Comparison of ENCODE assay signal across 20 cellular contexts in the genomic region with DNA sequence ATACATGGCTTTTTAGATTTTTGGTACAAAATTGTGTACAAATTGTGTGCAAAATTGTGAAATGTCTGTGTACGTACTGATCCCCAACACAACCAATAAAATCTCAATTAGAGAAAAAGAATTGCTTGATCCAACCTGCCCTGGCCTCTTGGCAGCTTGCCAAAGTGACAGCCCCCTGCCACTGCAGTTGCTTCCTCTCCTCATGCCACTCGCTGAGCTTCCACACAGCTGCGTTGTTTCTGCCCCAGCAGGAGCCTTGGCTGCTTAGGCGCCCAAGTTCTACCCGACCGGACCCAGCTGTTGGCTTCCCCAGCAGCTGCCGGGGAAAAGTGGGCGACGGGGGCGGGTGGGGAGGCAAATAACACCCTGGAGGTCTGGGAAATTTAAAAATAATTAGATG.
DNase-seq lines count a peak whose midpoint lies in the region; ATAC-seq and TF ChIP-seq lines count a peak whose summit lies in the region.
"Had no signal": no experiment of that assay in that cellular context is flagged by ENCODE, and none has a peak within 500 bp of the region (broad histone marks: within the 10 kb centered on the region; RNA-seq: fewer than 3 reads in every experiment).

No MANE protein-coding gene starts in this region.

- CTCF ChIA-PET in A673 (lab: Charles Lee) = no interaction called here

- TF ChIP-seq CTCF in A673 (conservative IDR thresholded peaks at IDR 0.05; ENCODE audit: low read depth, low read length) (no peak), GM23338 (conservative IDR thresholded peaks at IDR 0.05; ENCODE audit: low read depth in 2 of 2) (no peak), glutamatergic neuron (IDR thresholded peaks at IDR 0.05; ENCODE audit: partially characterized antibody, unreplicated experiment) (no peak), MM.1S (IDR thresholded peaks at IDR 0.05; ENCODE audit: low read length) (no peak)

- no peak overlapping the region for H3K4me3 Mint-ChIP-seq in GM23338
- H3K4me3 Mint-ChIP-seq in glutamatergic neuron (ENCODE audit: unreplicated experiment) = no peak overlapping the region
- no peak overlapping the region for H3K4me3 Mint-ChIP-seq in naive thymus-derived CD8-positive, alpha-beta T cell
- no peak overlapping the region for H3K4me3 Mint-ChIP-seq in natural killer cell treated with Interleukin-12 subunit alpha and Interleukin-12 subunit beta and Interleukin-15 and Interleukin-18, amount 100 ng/mL, for 72 hours
- H3K4me3 Mint-ChIP-seq: activated B cell treated with CpG ODN at 0.5 μM for 24 hours; activated CD4-positive, alpha-beta memory T cell treated with anti-CD3 and anti-CD28 coated beads for 36 hours had no signal

- H3K9me2 ChIP-seq in GM23338 (ENCODE audit: insufficient read depth) (no peaks in the 10 kb centered on the region), MM.1S (replicated peaks; ENCODE audit: insufficient read depth, low read length) (no peaks in the 10 kb centered on the region)

- H3K79me2 ChIP-seq in GM23338 (replicated peaks; ENCODE audit: insufficient read depth) = no peaks in the 10 kb centered on the region
- no peaks in the 10 kb centered on the region for H3K79me2 ChIP-seq in MM.1S (ENCODE audit: low read length)

- H3K27me3 Mint-ChIP-seq in GM23338 (ENCODE audit: insufficient read depth, low read depth, poor library complexity) (no peaks in the 10 kb centered on the region), glutamatergic neuron (ENCODE audit: unreplicated experiment) (no peaks in the 10 kb centered on the region)
- H3K27me3 Mint-ChIP-seq in naive thymus-derived CD8-positive, alpha-beta T cell = peaks cover 0 to 4% (median 3%) of the 10 kb centered on the region in 5 donors
- peaks cover 0 to 6% of the 10 kb centered on the region in 2 donors for H3K27me3 Mint-ChIP-seq in natural killer cell treated with Interleukin-12 subunit alpha and Interleukin-12 subunit beta and Interleukin-15 and Interleukin-18, amount 100 ng/mL, for 72 hours
- H3K27me3 Mint-ChIP-seq: activated B cell treated with CpG ODN at 0.5 μM for 24 hours; activated CD4-positive, alpha-beta memory T cell treated with anti-CD3 and anti-CD28 coated beads for 36 hours had no signal

- intact Hi-C loops in A673 (cut with micrococcal nuclease; ENCODE audit: unreplicated experiment) (loop anchor here (5.0 kb wide), 1 partner anchor 319 kb away; no protein-coding TSS in a partner anchor), aorta (cut with DNase I) (no loop called here)

- H3K4me1 ChIP-seq in A673 (ENCODE audit: insufficient read depth, low read length, poor library complexity, severe bottlenecking) = peaks cover 13% of the 10 kb centered on the region
- peaks cover 8% of the 10 kb centered on the region for H3K4me1 ChIP-seq in GM23338 (ENCODE audit: insufficient read depth)
- H3K4me1 ChIP-seq in MM.1S (ENCODE audit: low read length) = no peaks in the 10 kb centered on the region
- no peaks in the 10 kb centered on the region for H3K4me1 ChIP-seq in aorta (ENCODE audit: control insufficient read depth in 1 of 2, insufficient read depth in 2 of 2, low read length in 2 of 2)
- H3K4me1 ChIP-seq: HAP-1, psoas muscle had no signal

- H2AFZ ChIP-seq in GM23338 (no peak overlapping the region), MM.1S (ENCODE audit: low read length) (no peak overlapping the region)

- DNase-seq in A673 (ENCODE audit: low spot score) = peak; percentile 88
- DNase-seq in GM23338 (ENCODE audit: low spot score) = peak; percentile 15
- DNase-seq in NCI-H2081 (lab: John Stamatoyannopoulos, UW) = peak; percentile 61 to 91
- DNase-seq in glutamatergic neuron = peak; percentile 32
- no peak for DNase-seq in MM.1S
- DNase-seq in naive thymus-derived CD8-positive, alpha-beta T cell = no peak
- no peak for DNase-seq in natural killer cell treated with Interleukin-12 subunit alpha and Interleukin-12 subunit beta and Interleukin-15 and Interleukin-18, amount 100 ng/mL, for 72 hours (ENCODE audit: low spot score)
- DNase-seq in aorta = no peak
- DNase-seq: activated B cell treated with CpG ODN at 0.5 μM for 24 hours; activated CD4-positive, alpha-beta memory T cell treated with anti-CD3 and anti-CD28 coated beads for 36 hours; activated effector memory CD4-positive, alpha-beta T cell treated with Interleukin-2 at 50 U/mL for 16 hours; cerebellar nuclear complex; KBM-7; psoas muscle; RPMI8226; stimulated activated CD4-positive, alpha-beta T cell treated with anti-CD3 and anti-CD28 coated beads, Interleukin-2, amount 100 ng/mL, for 48 hours; stimulated activated naive CD4-positive, alpha-beta T cell treated with Interleukin-2 at 50 U/mL for 16 hours had no signal

- H3K36me3 ChIP-seq in A673 (ENCODE audit: insufficient read depth, low read length, poor library complexity, severe bottlenecking) = no peaks in the 10 kb centered on the region
- no peaks in the 10 kb centered on the region for H3K36me3 ChIP-seq in GM23338 (ENCODE audit: insufficient read depth)
- no peaks in the 10 kb centered on the region for H3K36me3 ChIP-seq in MM.1S (replicated peaks; ENCODE audit: insufficient read depth, low read length)
- H3K36me3 ChIP-seq in aorta (ENCODE audit: control insufficient read depth in 1 of 2, insufficient read depth in 2 of 2, low read length in 1 of 2) = no peaks in the 10 kb centered on the region
- H3K36me3 ChIP-seq: HAP-1, thoracic aorta had no signal

- no peak overlapping the region for H3K4me3 ChIP-seq in A673 (ENCODE audit: low read depth, low read length, poor library complexity, severe bottlenecking)
- no peak overlapping the region for H3K4me3 ChIP-seq in GM23338
- H3K4me3 ChIP-seq in MM.1S (ENCODE audit: low read length) = no peak overlapping the region
- no peak overlapping the region for H3K4me3 ChIP-seq in aorta (ENCODE audit: low read length in 2 of 2)
- H3K4me3 ChIP-seq: HAP-1, psoas muscle, smooth muscle cell, thoracic aorta had no signal

- H3K9me3 Mint-ChIP-seq in GM23338 (no peaks in the 10 kb centered on the region), glutamatergic neuron (ENCODE audit: unreplicated experiment) (no peaks in the 10 kb centered on the region)
- no peaks in the 10 kb centered on the region for H3K9me3 Mint-ChIP-seq in naive thymus-derived CD8-positive, alpha-beta T cell
- no peaks in the 10 kb centered on the region for H3K9me3 Mint-ChIP-seq in natural killer cell treated with Interleukin-12 subunit alpha and Interleukin-12 subunit beta and Interleukin-15 and Interleukin-18, amount 100 ng/mL, for 72 hours
- H3K9me3 Mint-ChIP-seq: activated CD4-positive, alpha-beta memory T cell treated with anti-CD3 and anti-CD28 coated beads for 36 hours had no signal

- H3K36me3 Mint-ChIP-seq in GM23338 (ENCODE audit: low read depth) (no peaks in the 10 kb centered on the region), glutamatergic neuron (ENCODE audit: unreplicated experiment) (no peaks in the 10 kb centered on the region)
- peaks cover 0 to 3% (median 0%) of the 10 kb centered on the region in 3 donors for H3K36me3 Mint-ChIP-seq in naive thymus-derived CD8-positive, alpha-beta T cell
- no peaks in the 10 kb centered on the region for H3K36me3 Mint-ChIP-seq in natural killer cell treated with Interleukin-12 subunit alpha and Interleukin-12 subunit beta and Interleukin-15 and Interleukin-18, amount 100 ng/mL, for 72 hours
- H3K36me3 Mint-ChIP-seq: activated CD4-positive, alpha-beta memory T cell treated with anti-CD3 and anti-CD28 coated beads for 36 hours had no signal

- H3K27me3 ChIP-seq in A673 (replicated peaks; ENCODE audit: insufficient read depth, low read depth, low read length, poor library complexity) = no peaks in the 10 kb centered on the region
- no peaks in the 10 kb centered on the region for H3K27me3 ChIP-seq in GM23338 (ENCODE audit: insufficient read depth)
- H3K27me3 ChIP-seq in MM.1S (replicated peaks; ENCODE audit: insufficient read depth, low read length) = no peaks in the 10 kb centered on the region
- no peaks in the 10 kb centered on the region for H3K27me3 ChIP-seq in aorta (ENCODE audit: control insufficient read depth in 1 of 2, insufficient read depth in 2 of 2, low read length in 1 of 2)

- ATAC-seq in GM23338 (peak; percentile 85), aorta (ENCODE audit: low FRiP score) (no peak)
- no peak for ATAC-seq in naive thymus-derived CD8-positive, alpha-beta T cell
- ATAC-seq in natural killer cell treated with Interleukin-12 subunit alpha and Interleukin-12 subunit beta and Interleukin-15 and Interleukin-18, amount 100 ng/mL, for 72 hours = no peak
- ATAC-seq: psoas muscle had no signal

- H3K4me2 ChIP-seq in GM23338 = no peak overlapping the region
- no peak overlapping the region for H3K4me2 ChIP-seq in MM.1S (ENCODE audit: low read depth, low read length)
- H3K4me2 ChIP-seq: smooth muscle cell had no signal

- H3K27ac ChIP-seq in A673 (ENCODE audit: low read depth, low read length, poor library complexity, severe bottlenecking) (no peak overlapping the region), GM23338 (ENCODE audit: low read depth) (no peak overlapping the region), MM.1S (ENCODE audit: low read length) (no peak overlapping the region), aorta (ENCODE audit: low read depth in 1 of 2, low read length in 2 of 2) (no peak overlapping the region)
- H3K27ac ChIP-seq: psoas muscle, thoracic aorta had no signal

- POLR2A ChIA-PET in A673 (lab: Charles Lee; ENCODE audit: low non-redundant PET) = no interaction called here
- POLR2A ChIA-PET in naive thymus-derived CD8-positive, alpha-beta T cell (lab: Charles Lee) = no interaction called here

- H3K27ac Mint-ChIP-seq in GM23338 (no peak overlapping the region), glutamatergic neuron (ENCODE audit: unreplicated experiment) (no peak overlapping the region)
- no peak overlapping the region for H3K27ac Mint-ChIP-seq in naive thymus-derived CD8-positive, alpha-beta T cell
- no peak overlapping the region for H3K27ac Mint-ChIP-seq in natural killer cell treated with Interleukin-12 subunit alpha and Interleukin-12 subunit beta and Interleukin-15 and Interleukin-18, amount 100 ng/mL, for 72 hours
- H3K27ac Mint-ChIP-seq: activated B cell treated with CpG ODN at 0.5 μM for 24 hours; activated CD4-positive, alpha-beta memory T cell treated with anti-CD3 and anti-CD28 coated beads for 36 hours had no signal

- 51 to 57% methylated on average over 10 of the region's 10 CpGs for WGBS in aorta, 2 donors

- H4K20me1 ChIP-seq in GM23338 (replicated peaks; ENCODE audit: insufficient read depth) (no peaks in the 10 kb centered on the region), MM.1S (ENCODE audit: insufficient read depth, low read length) (no peaks in the 10 kb centered on the region)

- no peaks in the 10 kb centered on the region for H3F3A ChIP-seq in GM23338 (replicated peaks; ENCODE audit: low read depth)
- no peaks in the 10 kb centered on the region for H3F3A ChIP-seq in MM.1S (ENCODE audit: insufficient read depth, low read length)

- H3K9me3 ChIP-seq in A673 (ENCODE audit: low read depth, low read length, poor library complexity, severe bottlenecking) = no peaks in the 10 kb centered on the region
- no peaks in the 10 kb centered on the region for H3K9me3 ChIP-seq in MM.1S (replicated peaks; ENCODE audit: insufficient read depth, low read length)
- H3K9me3 ChIP-seq in aorta (ENCODE audit: control insufficient read depth, low read length) = no peaks in the 10 kb centered on the region
- H3K9me3 ChIP-seq: HAP-1, psoas muscle, thoracic aorta had no signal

- peaks cover 12% of the 10 kb centered on the region; the same call in 2 of the 3 replicates for H3K4me1 Mint-ChIP-seq in GM23338
- H3K4me1 Mint-ChIP-seq in glutamatergic neuron (ENCODE audit: low read depth, unreplicated experiment) = no peaks in the 10 kb centered on the region
- peaks cover 0 to 18% (median 0%) of the 10 kb centered on the region in 4 donors for H3K4me1 Mint-ChIP-seq in naive thymus-derived CD8-positive, alpha-beta T cell
- no peaks in the 10 kb centered on the region for H3K4me1 Mint-ChIP-seq in natural killer cell treated with Interleukin-12 subunit alpha and Interleukin-12 subunit beta and Interleukin-15 and Interleukin-18, amount 100 ng/mL, for 72 hours (ENCODE audit: low read depth in 2 of 2)

- no TSS peak for BruUV-seq in A673 (replicated peaks; lab: Mats Ljungman, UMichigan)

- no peak overlapping the region for H3K9ac ChIP-seq in MM.1S (ENCODE audit: low read length)

Comparison
In these comparisons a context has a peak if more than half of its experiments do, and no peak if none do; other contexts are left out.
1. DNase-seq: peak in A673 (single experiment), GM23338 (single experiment), NCI-H2081 (2 of 2) and glutamatergic neuron (single experiment); none in MM.1S (single experiment), naive thymus-derived CD8-positive, alpha-beta T cell (0 of 10), natural killer cell treated with Interleukin-12 subunit alpha and Interleukin-12 subunit beta and Interleukin-15 and Interleukin-18, amount 100 ng/mL, for 72 hours (single experiment) and aorta (0 of 2).